ENCODE assay signal across 21 cellular contexts in the genomic region with DNA sequence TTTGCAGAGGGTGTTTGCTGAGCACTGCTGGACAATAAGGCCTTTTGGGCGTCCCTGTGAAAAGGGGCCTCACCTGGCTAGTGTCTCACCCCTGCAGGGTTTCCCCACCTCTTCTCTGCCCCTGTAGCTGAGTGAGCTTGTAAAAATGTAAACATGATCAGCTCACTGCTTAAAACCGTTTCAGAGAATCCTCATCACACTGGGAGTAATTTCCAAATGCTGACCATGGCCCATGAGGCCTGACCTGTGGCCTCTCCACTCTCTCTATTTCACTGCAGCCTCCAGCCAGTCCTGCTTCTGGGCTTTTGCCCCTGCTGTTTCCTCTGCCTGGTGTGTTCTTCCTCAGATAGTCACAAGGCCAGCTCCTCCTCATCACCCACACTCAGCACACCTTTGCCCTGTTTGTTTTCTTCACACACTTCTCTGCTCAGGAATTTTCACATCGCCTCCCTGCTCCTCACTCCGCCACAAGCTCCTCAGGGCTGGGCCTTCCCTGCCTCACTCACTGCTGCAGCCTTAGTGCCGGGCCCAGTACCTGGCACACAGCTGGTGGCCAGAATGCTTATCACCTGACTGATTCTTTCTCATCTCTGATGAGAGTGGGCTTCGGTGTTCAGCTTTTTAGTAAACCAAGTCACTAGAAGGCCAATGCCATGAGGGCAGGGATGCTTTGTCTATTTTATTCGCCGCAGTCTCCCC.
"Had no signal": no experiment of that assay in that cellular context is flagged by ENCODE, and none has a peak within 500 bp of the region (broad histone marks: within the 10 kb centered on the region; RNA-seq: fewer than 3 reads in every experiment).

No MANE protein-coding gene starts in this region.

- ATAC-seq: activated CD8-positive, alpha-beta memory T cell treated with anti-CD3 and anti-CD28 coated beads, Interleukin-2, amount 10 ng/mL, durations not matched to agents 7 days and 5 days; activated CD8-positive, alpha-beta T cell treated with anti-CD3 and anti-CD28 coated beads for 36 hours; sciatic nerve had no signal

- H3K36me3 Mint-ChIP-seq: activated CD8-positive, alpha-beta memory T cell treated with anti-CD3 and anti-CD28 coated beads, Interleukin-2, amount 10 ng/mL, durations not matched to agents 7 days and 5 days had no signal

- H3K27me3 ChIP-seq: cardiac muscle cell, thyroid gland had no signal

- DNase-seq: activated CD4-positive, alpha-beta T cell treated with anti-CD3 and anti-CD28 coated beads, Interleukin-2, amount 10 ng/mL, durations not matched to agents 7 days and 5 days; activated CD4-positive, CD25-positive, alpha-beta regulatory T cell treated with anti-CD3 and anti-CD28 coated beads, Interleukin-2, amount 50 U/mL, for 72 hours; activated CD8-positive, alpha-beta memory T cell treated with anti-CD3 and anti-CD28 coated beads, Interleukin-2, amount 10 ng/mL, durations not matched to agents 7 days and 5 days; activated CD8-positive, alpha-beta T cell treated with anti-CD3 and anti-CD28 coated beads for 36 hours; activated gamma-delta T cell treated with Interleukin-2 at 50 U/mL for 16 hours; effector CD8-positive, alpha-beta T cell; foreskin melanocyte; glutamatergic neuron; hippocampal formation; nucleus accumbens; SK-N-SH; small intestine; stimulated activated CD4-positive, alpha-beta T cell treated with anti-CD3 and anti-CD28 coated beads, Interleukin-2, amount 100 ng/mL, for 24 hours; stimulated activated naive CD4-positive, alpha-beta T cell; thyroid gland; WERI-Rb-1 had no signal

- H3K36me3 ChIP-seq: cardiac muscle cell, thyroid gland, WERI-Rb-1 had no signal

- H3K27ac ChIP-seq: cardiac muscle cell, thyroid gland, WERI-Rb-1 had no signal

- H3K4me3 ChIP-seq: cardiac muscle cell, thyroid gland had no signal

- H3K4me1 ChIP-seq: thyroid gland had no signal

- H3K27ac Mint-ChIP-seq: activated CD4-positive, alpha-beta T cell treated with anti-CD3 and anti-CD28 coated beads, Interleukin-2, amount 10 ng/mL, durations not matched to agents 7 days and 5 days; activated CD8-positive, alpha-beta memory T cell treated with anti-CD3 and anti-CD28 coated beads, Interleukin-2, amount 10 ng/mL, durations not matched to agents 7 days and 5 days; activated CD8-positive, alpha-beta T cell treated with anti-CD3 and anti-CD28 coated beads for 36 hours; dendritic cell treated with granulocyte-macrophage colony-stimulating factor and Interleukin-4, amounts not matched to agents 40 ng/mL and 50 ng/mL, for 4 days; nephron; T-helper 2 cell treated with Interferon-gamma antibody and Interleukin-4, amounts not matched to agents 5 μg/mL and 100 μg/mL, for 36 hours had no signal

- H3K4me1 Mint-ChIP-seq: nephron had no signal

- H3K9me3 Mint-ChIP-seq: activated CD4-positive, alpha-beta T cell treated with anti-CD3 and anti-CD28 coated beads, Interleukin-2, amount 10 ng/mL, durations not matched to agents 7 days and 5 days; activated CD8-positive, alpha-beta T cell treated with anti-CD3 and anti-CD28 coated beads for 36 hours; dendritic cell treated with granulocyte-macrophage colony-stimulating factor and Interleukin-4, amounts not matched to agents 40 ng/mL and 50 ng/mL, for 4 days; nephron; T-helper 2 cell treated with Interferon-gamma antibody and Interleukin-4, amounts not matched to agents 5 μg/mL and 100 μg/mL, for 36 hours had no signal

- H3K27me3 Mint-ChIP-seq: activated CD4-positive, alpha-beta T cell treated with anti-CD3 and anti-CD28 coated beads, Interleukin-2, amount 10 ng/mL, durations not matched to agents 7 days and 5 days; activated CD8-positive, alpha-beta memory T cell treated with anti-CD3 and anti-CD28 coated beads, Interleukin-2, amount 10 ng/mL, durations not matched to agents 7 days and 5 days; activated CD8-positive, alpha-beta T cell treated with anti-CD3 and anti-CD28 coated beads for 36 hours had no signal

- H3K9me3 ChIP-seq: SK-N-SH, thyroid gland had no signal

- H3K4me3 Mint-ChIP-seq: activated CD4-positive, alpha-beta T cell treated with anti-CD3 and anti-CD28 coated beads, Interleukin-2, amount 10 ng/mL, durations not matched to agents 7 days and 5 days; activated CD8-positive, alpha-beta memory T cell treated with anti-CD3 and anti-CD28 coated beads, Interleukin-2, amount 10 ng/mL, durations not matched to agents 7 days and 5 days; activated CD8-positive, alpha-beta T cell treated with anti-CD3 and anti-CD28 coated beads for 36 hours; dendritic cell treated with granulocyte-macrophage colony-stimulating factor and Interleukin-4, amounts not matched to agents 40 ng/mL and 50 ng/mL, for 4 days; nephron; T-helper 2 cell treated with Interferon-gamma antibody and Interleukin-4, amounts not matched to agents 5 μg/mL and 100 μg/mL, for 36 hours had no signal
